Comparison of ENCODE assay signal across 26 cellular contexts in the genomic region with DNA sequence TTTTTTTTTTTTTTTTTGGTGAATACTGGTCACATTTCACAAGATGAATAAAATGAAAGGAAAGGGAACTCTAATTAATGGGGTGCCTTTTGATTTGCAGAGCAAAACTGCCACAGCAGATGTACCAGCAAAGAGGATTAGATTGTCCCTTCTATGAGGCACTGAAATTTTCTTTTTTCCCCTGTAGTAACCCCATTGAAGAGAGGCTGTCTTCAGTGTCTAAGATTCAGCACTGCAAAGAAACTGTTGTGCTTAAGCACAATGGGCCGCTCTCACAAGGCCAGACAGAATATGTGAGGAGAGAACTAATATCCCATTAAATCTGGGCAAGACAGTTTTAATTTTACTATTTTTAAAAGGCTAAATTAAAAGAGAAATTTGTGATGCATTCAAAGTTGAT.
A peak's percentile ranks its signal among the peaks of the same experiment; 100 is the strongest.
DNase-seq lines count a peak whose midpoint lies in the region; ATAC-seq, FAIRE-seq and TF ChIP-seq lines count a peak whose summit lies in the region.
"Had no signal": no experiment of that assay in that cellular context is flagged by ENCODE, and none has a peak within 500 bp of the region (broad histone marks: within the 10 kb centered on the region; RNA-seq: fewer than 3 reads in every experiment).

No MANE protein-coding gene starts in this region.

- H2BK15ac ChIP-seq in H1 (ENCODE audit: low read length), result no peak overlapping the region

- H3K27me3 Mint-ChIP-seq in WTC11 (ENCODE audit: low read depth) (no peaks in the 10 kb centered on the region), type B pancreatic cell (no peaks in the 10 kb centered on the region)
- H3K27me3 Mint-ChIP-seq: activated CD4-positive, alpha-beta T cell treated with anti-CD3 and anti-CD28 coated beads for 36 hours; activated naive CD4-positive, alpha-beta T cell treated with anti-CD3 and anti-CD28 coated beads, Interleukin-2, amount 50 U/mL, for 24 hours had no signal

- H2AFZ ChIP-seq in H1 (ENCODE audit: low read length), result no peak overlapping the region

- H3K27ac Mint-ChIP-seq in WTC11, result peak overlapping the region; percentile 89
- H3K27ac Mint-ChIP-seq in type B pancreatic cell, result peak overlapping the region; percentile 35
- H3K27ac Mint-ChIP-seq: activated CD4-positive, alpha-beta T cell treated with anti-CD3 and anti-CD28 coated beads for 36 hours; activated naive CD4-positive, alpha-beta T cell treated with anti-CD3 and anti-CD28 coated beads, Interleukin-2, amount 50 U/mL, for 24 hours; activated T-cell treated with anti-CD3 and anti-CD28 coated beads, Interleukin-2, amount 50 U/mL, for 72 hours; naive B cell had no signal

- H3K9me3 ChIP-seq in H1 (ENCODE audit: insufficient read depth in 2 of 2, low read depth in 1 of 2, low read length in 1 of 2) (no peaks in the 10 kb centered on the region), heart left ventricle (no peaks in the 10 kb centered on the region)
- H3K9me3 ChIP-seq: ascending aorta, colonic mucosa, lower lobe of right lung, thyroid gland had no signal

- H3K4me1 Mint-ChIP-seq in WTC11 (peaks cover 52% of the 10 kb centered on the region), type B pancreatic cell (ENCODE audit: unreplicated experiment) (peaks cover 20% of the 10 kb centered on the region)
- H3K4me1 Mint-ChIP-seq: activated CD4-positive, alpha-beta T cell treated with anti-CD3 and anti-CD28 coated beads for 36 hours; activated naive CD4-positive, alpha-beta T cell treated with anti-CD3 and anti-CD28 coated beads, Interleukin-2, amount 50 U/mL, for 24 hours; naive B cell had no signal

- H3K36me3 Mint-ChIP-seq in WTC11 (peaks cover 10% of the 10 kb centered on the region), type B pancreatic cell (no peaks in the 10 kb centered on the region)
- H3K36me3 Mint-ChIP-seq: activated naive CD4-positive, alpha-beta T cell treated with anti-CD3 and anti-CD28 coated beads, Interleukin-2, amount 50 U/mL, for 24 hours; naive B cell had no signal

- H3K4me2 ChIP-seq in H1 (ENCODE audit: insufficient read depth in 1 of 2, low read depth in 2 of 2, low read length in 2 of 2), result 0 out of 4 replicates have a peak overlapping the region, but pooled peaks of 1 of the 2 experiments have one; percentile 38

- no peak overlapping the region for H3K56ac ChIP-seq in H1 (replicated peaks; ENCODE audit: insufficient read length, low read depth, low read length)

- TF ChIP-seq CTCF in WTC11 (IDR thresholded peaks at IDR 0.05) (no peak), H1 (IDR thresholded peaks at IDR 0.05; ENCODE audit: control extremely low read depth in 1 of 3, insufficient read depth in 1 of 3, low read depth in 1 of 3, low read length in 3 of 3) (no peak), type B pancreatic cell (conservative IDR thresholded peaks at IDR 0.05) (no peak), heart left ventricle (IDR thresholded peaks at IDR 0.05) (no peak)

- peak overlapping the region; percentile 52 for H3K18ac ChIP-seq in H1 (ENCODE audit: extremely low read depth, low read length)

- FAIRE-seq in H1 (lab: Jason Lieb, UNC), result no peak
- FAIRE-seq: islet of Langerhans had no signal

- H3K4ac ChIP-seq in H1 (replicated peaks; ENCODE audit: insufficient read length, low read depth, low read length), result no peak overlapping the region

- no peak overlapping the region for H4K91ac ChIP-seq in H1 (replicated peaks; ENCODE audit: insufficient read length, low read length)

- H4K20me1 ChIP-seq in H1 (replicated peaks in 1 of 2; ENCODE audit: control insufficient read depth in 1 of 2, insufficient read depth in 2 of 2, low read length in 2 of 2), result no peaks in the 10 kb centered on the region

- no peak overlapping the region for H3K14ac ChIP-seq in H1 (ENCODE audit: insufficient read length)

- TF ChIP-seq POLR2A in H1 (IDR thresholded peaks at IDR 0.05; ENCODE audit: control extremely low read depth in 1 of 2, low read depth in 2 of 2, low read length in 2 of 2) (no peak), heart left ventricle (IDR thresholded peaks at IDR 0.05) (no peak)

- H4K8ac ChIP-seq in H1 (ENCODE audit: extremely low read depth, insufficient read depth, low read length), result no peak overlapping the region

- no peak overlapping the region for H2BK12ac ChIP-seq in H1 (ENCODE audit: low read depth, low read length)

- H3K79me1 ChIP-seq in H1 (ENCODE audit: low read depth, low read length), result no peaks in the 10 kb centered on the region

- H2BK5ac ChIP-seq in H1 (ENCODE audit: low read depth, low read length), result peak overlapping the region; percentile 46; the same call in 1 of the 2 replicates

- no peaks in the 10 kb centered on the region for H3K27me3 ChIP-seq in H1 (replicated peaks in 1 of 4; ENCODE audit: control insufficient read depth in 3 of 4, extremely low read depth in 1 of 4, insufficient read depth in 3 of 4, low read length in 3 of 4)
- H3K27me3 ChIP-seq in heart left ventricle, result no peaks in the 10 kb centered on the region
- H3K27me3 ChIP-seq: ascending aorta, colonic mucosa, thyroid gland had no signal

- CTCF ChIA-PET in WTC11 (lab: Charles Lee), result no interaction called here
- CTCF ChIA-PET in H1 (lab: Charles Lee; ENCODE audit: partially characterized antibody), result interaction anchor here (1.1 kb wide), 1 partner anchor 17 kb away, joined by 5 read pairs; no protein-coding TSS in a partner anchor

- H2BK120ac ChIP-seq in H1 (replicated peaks; ENCODE audit: low read depth, low read length), result no peak overlapping the region

- WGBS in H1 (ENCODE audit: extremely low coverage in 1 of 2, insufficient coverage in 1 of 2, insufficient read length in 1 of 2, insufficient replicate concordance in 2 of 2, low coverage in 1 of 2, low lambda C conversion rate in 2 of 2, missing lambda C conversion rate in 1 of 2), 2 experiments, result 44% methylated on average over 1 of the region's 1 CpG; no CpG with 5 or more reads in 1 of the 2 experiments
- WGBS in heart left ventricle, 4 donors, result 79 to 84% (median 83%) methylated on average over 1 of the region's 1 CpG

- H3K4me3 Mint-ChIP-seq in WTC11 (no peak overlapping the region), type B pancreatic cell (no peak overlapping the region)
- H3K4me3 Mint-ChIP-seq: activated CD4-positive, alpha-beta T cell treated with anti-CD3 and anti-CD28 coated beads for 36 hours; activated naive CD4-positive, alpha-beta T cell treated with anti-CD3 and anti-CD28 coated beads, Interleukin-2, amount 50 U/mL, for 24 hours; activated T-cell treated with anti-CD3 and anti-CD28 coated beads, Interleukin-2, amount 50 U/mL, for 72 hours; naive B cell had no signal

- H3K4me1 ChIP-seq in H1 (replicated peaks in 1 of 4; ENCODE audit: control insufficient read depth in 3 of 4, insufficient read depth in 4 of 4, low read length in 3 of 4) (peaks cover 0 to 23% (median 13%) of the 10 kb centered on the region in 4 experiments; a peak in 5 of 7 replicates), heart left ventricle (no peaks in the 10 kb centered on the region)
- H3K4me1 ChIP-seq: ascending aorta, colonic mucosa, lower lobe of right lung, thyroid gland had no signal

- H3K27ac ChIP-seq in H1 (ENCODE audit: low read depth, low read length) (peak overlapping the region; percentile 43; the same call in 1 of the 2 replicates), heart left ventricle (no peak overlapping the region)
- H3K27ac ChIP-seq: ascending aorta, colonic mucosa, lower lobe of right lung, thyroid gland had no signal

- H3K79me2 ChIP-seq in H1 (ENCODE audit: control insufficient read depth in 1 of 2, insufficient read depth in 2 of 2, low read length in 2 of 2), result no peaks in the 10 kb centered on the region

- H4K5ac ChIP-seq in H1 (ENCODE audit: insufficient read length, low read depth, low read length), result peak overlapping the region; percentile 78

- no peak for TF ChIP-seq RAD21 in H1 (IDR thresholded peaks at IDR 0.05 in 1 of 2, conservative IDR thresholded peaks at IDR 0.05 in 1 of 2; ENCODE audit: low read depth in 2 of 2, low read length in 2 of 2)

- H2BK20ac ChIP-seq in H1 (ENCODE audit: low read length), result no peak overlapping the region

- intact Hi-C loops in heart left ventricle (cut with DNase I), result no loop called here

- H3K9ac ChIP-seq in H1 (replicated peaks in 1 of 4; ENCODE audit: extremely low read depth in 1 of 4, low read depth in 3 of 4, low read length in 3 of 4), result no peak overlapping the region

- no peak for TF ChIP-seq EP300 in H1 (IDR thresholded peaks at IDR 0.05; ENCODE audit: borderline replicate concordance in 1 of 2, low read depth in 2 of 2, low read length in 2 of 2)

- no peak overlapping the region for H3K23ac ChIP-seq in H1 (ENCODE audit: insufficient read length)

- no peaks in the 10 kb centered on the region for H3K36me3 ChIP-seq in H1 (ENCODE audit: control insufficient read depth in 2 of 4, insufficient read depth in 4 of 4, low read length in 3 of 4)
- no peaks in the 10 kb centered on the region for H3K36me3 ChIP-seq in heart left ventricle
- H3K36me3 ChIP-seq: ascending aorta, colonic mucosa, lower lobe of right lung, thyroid gland had no signal

- DNase-seq in WTC11 (ENCODE audit: low spot score) (no peak), H1 (ENCODE audit: low read depth in 1 of 2, low spot score in 2 of 2) (no peak), midbrain (lab: John Stamatoyannopoulos, UW) (peak; percentile 65), type B pancreatic cell (ENCODE audit: extremely low spot score, unreplicated experiment) (no peak), heart left ventricle (no peak)
- no peak for DNase-seq in effector CD8-positive, alpha-beta T cell (lab: John Stamatoyannopoulos, UW)
- no peak for DNase-seq in activated naive CD4-positive, alpha-beta T cell treated with anti-CD3 and anti-CD28 coated beads, Interleukin-2, amount 50 U/mL, for 16 hours
- DNase-seq: activated CD4-positive, alpha-beta T cell treated with anti-CD3 and anti-CD28 coated beads for 36 hours; activated T-cell treated with anti-CD3 and anti-CD28 coated beads, Interleukin-2, amount 50 U/mL, for 72 hours; AML-193; colonic mucosa; DMS79 treated with DMSO at 0.1 percent for 48 hours; IMR-90; lower lobe of right lung; naive B cell; NCI-H2171 treated with DMSO at 0.1 percent for 48 hours; NCI-H748 treated with DMSO at 0.1 percent for 48 hours; OCI-M1; SIG-M5; stimulated activated naive CD4-positive, alpha-beta T cell treated with Interleukin-2 at 50 U/mL for 16 hours; T-helper 1 cell; thyroid gland had no signal

- no peak; the same call in 1 of the 2 replicates for ATAC-seq in WTC11
- no peak for ATAC-seq in heart left ventricle
- ATAC-seq: activated CD4-positive, alpha-beta T cell treated with anti-CD3 and anti-CD28 coated beads for 36 hours; activated T-cell treated with anti-CD3 and anti-CD28 coated beads, Interleukin-2, amount 50 U/mL, for 72 hours; lower lobe of right lung had no signal

- no peak overlapping the region for H3K4me3 ChIP-seq in H1 (ENCODE audit: extremely low read depth in 1 of 4, insufficient read depth in 2 of 4, low read depth in 3 of 4, low read length in 4 of 4)
- H3K4me3 ChIP-seq in heart left ventricle, result no peak overlapping the region
- H3K4me3 ChIP-seq: ascending aorta, colonic mucosa, lower lobe of right lung, skin epidermis, thyroid gland had no signal

- POLR2A ChIA-PET in WTC11 (lab: Charles Lee) (no interaction called here), H1 (lab: Charles Lee; ENCODE audit: partially characterized antibody) (no interaction called here)

- no peaks in the 10 kb centered on the region for H3K23me2 ChIP-seq in H1 (ENCODE audit: low read depth, low read length)

- H2AK5ac ChIP-seq in H1 (ENCODE audit: low read depth, low read length), result no peak overlapping the region

- H3K9me3 Mint-ChIP-seq in WTC11, result peaks cover 12% of the 10 kb centered on the region
- no peaks in the 10 kb centered on the region for H3K9me3 Mint-ChIP-seq in type B pancreatic cell
- H3K9me3 Mint-ChIP-seq: activated naive CD4-positive, alpha-beta T cell treated with anti-CD3 and anti-CD28 coated beads, Interleukin-2, amount 50 U/mL, for 24 hours; activated T-cell treated with anti-CD3 and anti-CD28 coated beads, Interleukin-2, amount 50 U/mL, for 72 hours; naive B cell had no signal
